ENCODE assay signal across 15 cellular contexts in genomic region chr10:114648368-114648767, GRCh38. TPM values are rescaled to one million over a fixed set of nuclear protein-coding genes. Genes with fewer than 3 reads are reported as not detected.
DNase-seq lines count a peak whose midpoint lies in the region; ATAC-seq and TF ChIP-seq lines count a peak whose summit lies in the region.
"Had no signal": no experiment of that assay in that cellular context is flagged by ENCODE, and none has a peak within 500 bp of the region (broad histone marks: within the 10 kb centered on the region; RNA-seq: fewer than 3 reads in every experiment).

No MANE protein-coding gene starts in this region.

- H3K36me3 ChIP-seq in heart left ventricle (no peaks in the 10 kb centered on the region), adrenal gland (replicated peaks in 1 of 2) (no peaks in the 10 kb centered on the region), vagina (no peaks in the 10 kb centered on the region)
- H3K36me3 ChIP-seq: ovary had no signal

- DNase-seq in heart left ventricle (no peak), cardiac septum (ENCODE audit: low spot score) (no peak), adrenal gland (peak; percentile 61 to 85 (median 82)), iris pigment epithelial cell (ENCODE audit: low read depth) (peak; percentile 84), vagina (ENCODE audit: extremely low spot score in 2 of 2) (no peak)
- DNase-seq: 8988T; activated CD4-positive, alpha-beta T cell treated with anti-CD3 and anti-CD28 coated beads, Interleukin-2, amount 50 U/mL, for 4 hours; activated naive CD4-positive, alpha-beta T cell treated with anti-CD3 and anti-CD28 coated beads, Interleukin-2, amount 10 ng/mL, durations not matched to agents 7 days and 5 days; DMS79 treated with DMSO at 0.1 percent for 48 hours; NCI-H524 treated with DMSO at 0.1 percent for 48 hours; ovary had no signal

- TF ChIP-seq POLR2A in heart left ventricle (IDR thresholded peaks at IDR 0.05): no peak
- no peak for TF ChIP-seq POLR2A in adrenal gland (IDR thresholded peaks at IDR 0.05)
- TF ChIP-seq POLR2A in vagina (IDR thresholded peaks at IDR 0.05): no peak

- H3K4me1 ChIP-seq in heart left ventricle: peaks cover 22 to 96% (median 65%) of the 10 kb centered on the region in 12 donors
- peaks cover 26 to 57% of the 10 kb centered on the region in 2 donors for H3K4me1 ChIP-seq in adrenal gland (replicated peaks in 1 of 2)
- H3K4me1 ChIP-seq in vagina: peaks cover 11% of the 10 kb centered on the region

- H3K9me3 ChIP-seq in heart left ventricle (no peaks in the 10 kb centered on the region), adrenal gland (replicated peaks in 1 of 3) (no peaks in the 10 kb centered on the region), vagina (no peaks in the 10 kb centered on the region)
- H3K9me3 ChIP-seq: ovary had no signal

- intact Hi-C loops in heart left ventricle (cut with DNase I): no loop called here
- intact Hi-C loops in cardiac septum (cut with DNase I): no loop called here
- intact Hi-C loops in adrenal gland (cut with DNase I): no loop called here
- intact Hi-C loops in vagina (cut with DNase I): no loop called here

- H3K27ac ChIP-seq in heart left ventricle (peak overlapping the region in 11 of 12 donors; percentile 63 to 93 (median 77)), adrenal gland (peak overlapping the region; percentile 67 to 88 (median 71)), vagina (peak overlapping the region; percentile 6)
- H3K27ac ChIP-seq: ovary had no signal

- TF ChIP-seq CTCF in heart left ventricle (IDR thresholded peaks at IDR 0.05): no peak
- TF ChIP-seq CTCF in adrenal gland (IDR thresholded peaks at IDR 0.05): no peak
- no peak for TF ChIP-seq CTCF in vagina (IDR thresholded peaks at IDR 0.05)

- no peaks in the 10 kb centered on the region for H3K27me3 ChIP-seq in heart left ventricle
- no peaks in the 10 kb centered on the region for H3K27me3 ChIP-seq in adrenal gland
- H3K27me3 ChIP-seq in vagina: no peaks in the 10 kb centered on the region
- H3K27me3 ChIP-seq: ovary had no signal

- ATAC-seq in heart left ventricle (no peak), HG02588 (IDR thresholded peaks at IDR 0.05; ENCODE audit: unreplicated experiment) (no peak), GM18873 (IDR thresholded peaks at IDR 0.05; ENCODE audit: low FRiP score, unreplicated experiment) (no peak), GM19455 (IDR thresholded peaks at IDR 0.05; ENCODE audit: unreplicated experiment) (no peak)
- ATAC-seq: GM23338 had no signal

- no peak overlapping the region for H3K4me3 ChIP-seq in heart left ventricle
- peak overlapping the region in 1 of 4 donors; percentile 2 for H3K4me3 ChIP-seq in adrenal gland
- no peak overlapping the region for H3K4me3 ChIP-seq in vagina
- H3K4me3 ChIP-seq: GM23338, ovary had no signal

- 42 to 46% (median 44%) methylated on average over 8 of the region's 8 CpGs for WGBS in heart left ventricle, 4 donors
- 39 to 45% (median 42%) methylated on average over 8 of the region's 8 CpGs for WGBS in adrenal gland, 4 donors

RNA-seq across cellular contexts. Expression of gene ABLIM1, which starts 9.7 kb away (rescaled TPM):
- total RNA-seq in heart left ventricle (100 to 1,000 TPM; 491 to 713 (median 575) TPM), cardiac septum (473 TPM), adrenal gland (100 to 1,000 TPM in 7 of 8 donors, 10 to 100 TPM in 1; 75.0 to 430 (median 307) TPM), vagina (176 TPM)
- polyA plus RNA-seq in heart left ventricle (100 to 1,000 TPM; 242 to 276 TPM), adrenal gland (10 to 100 TPM; 42.9 to 74.5 (median 72.4) TPM)

Comparison
In these comparisons a context has a peak if more than half of its experiments do, and no peak if none do; other contexts are left out.
1. DNase-seq: peak in adrenal gland (7 of 7) and iris pigment epithelial cell (single experiment); none in heart left ventricle (0 of 5), cardiac septum (single experiment) and vagina (0 of 2).
2. H3K27ac ChIP-seq: peak in every context shown above with its lines; median percentile 77 in heart left ventricle; 71 in adrenal gland; 6 in vagina.